In genomic region chr3:159280792-159281191, GRCh38 we compare ENCODE assay signal across 25 cellular contexts.
"Had no signal": no experiment of that assay in that cellular context is flagged by ENCODE, and none has a peak within 500 bp of the region (broad histone marks: within the 10 kb centered on the region; RNA-seq: fewer than 3 reads in every experiment).

No MANE protein-coding gene starts in this region.

- H3K4me3 ChIP-seq: SJSA1 had no signal

- H3K27me3 ChIP-seq: SJSA1 had no signal

- H3K9me3 ChIP-seq: SJSA1 had no signal

- DNase-seq: activated B cell treated with CpG ODN at 0.5 μM for 24 hours; activated CD4-positive, alpha-beta memory T cell treated with anti-CD3 and anti-CD28 coated beads for 36 hours; activated CD4-positive, alpha-beta T cell treated with anti-CD3 and anti-CD28 coated beads for 4 hours; activated CD4-positive, alpha-beta T cell treated with anti-CD3 and anti-CD28 coated beads, Interleukin-2, amount 50 U/mL, for 1 hour; activated CD4-positive, CD25-positive, alpha-beta regulatory T cell treated with anti-CD3 and anti-CD28 coated beads, Interleukin-2, amount 50 U/mL, for 72 hours; activated CD8-positive, alpha-beta memory T cell treated with anti-CD3 and anti-CD28 coated beads, Interleukin-2, amount 50 U/mL, for 4 hours; activated gamma-delta T cell treated with Interleukin-2 at 50 U/mL for 16 hours; activated naive CD4-positive, alpha-beta T cell treated with anti-CD3 and anti-CD28 coated beads for 36 hours; activated T-cell treated with anti-CD3 and anti-CD28 coated beads for 4 hours; activated T-cell treated with anti-CD3 and anti-CD28 coated beads, Interleukin-2, amount 50 U/mL, for 4 hours; caudate nucleus; cerebellar nuclear complex; Karpas-422; NCI-H1417 treated with DMSO at 0.1 percent for 48 hours; NCI-H1694; NCI-H1930; NCI-H226; RPMI8226; SHP77 treated with DMSO at 0.1 percent for 48 hours; SW 1271; T-helper 1 cell; T-helper 2 cell; T-helper 9 cell had no signal

- H3K4me1 ChIP-seq: SJSA1 had no signal

- H3K27ac ChIP-seq: SJSA1, VCaP had no signal

- H3K36me3 ChIP-seq: SJSA1 had no signal
